18 cellular contexts compared by ENCODE assay signal in genomic region chr14:102210421-102211042, GRCh38.
"Had no signal": no experiment of that assay in that cellular context is flagged by ENCODE, and none has a peak within 500 bp of the region (broad histone marks: within the 10 kb centered on the region; RNA-seq: fewer than 3 reads in every experiment).

No MANE protein-coding gene starts in this region.

- H3K9me3 ChIP-seq: gastrocnemius medialis, heart left ventricle, right atrium auricular region, stomach, thoracic aorta, upper lobe of left lung had no signal

- H3K27ac ChIP-seq: coronary artery, heart left ventricle, right atrium auricular region, stomach, thoracic aorta, upper lobe of left lung had no signal

- H3K36me3 ChIP-seq: gastrocnemius medialis had no signal

- H3K4me3 ChIP-seq: coronary artery, gastrocnemius medialis, heart left ventricle, right atrium auricular region, stomach, thoracic aorta, upper lobe of left lung had no signal

- H3K27me3 ChIP-seq: gastrocnemius medialis, heart left ventricle, right atrium auricular region, stomach, upper lobe of left lung had no signal

- DNase-seq: activated CD4-positive, alpha-beta T cell treated with anti-CD3 and anti-CD28 coated beads, Interleukin-2, amount 10 ng/mL, durations not matched to agents 7 days and 5 days; activated CD8-positive, alpha-beta T cell treated with anti-CD3 and anti-CD28 coated beads, Interleukin-2, amount 10 ng/mL, durations not matched to agents 7 days and 5 days; activated naive CD4-positive, alpha-beta T cell treated with Interleukin-2 at 50 U/mL for 16 hours; activated T-cell treated with anti-CD3 and anti-CD28 coated beads, Interleukin-2, amount 50 U/mL, for 24 hours; anterior cingulate cortex; gastrocnemius medialis; heart left ventricle; left ventricle myocardium superior; naive thymus-derived CD4-positive, alpha-beta T cell; small intestine; stimulated activated CD4-positive, alpha-beta T cell treated with anti-CD3 and anti-CD28 coated beads, Interleukin-4, amount 100 ng/mL, for 1 hour; stomach; upper lobe of left lung had no signal

- ATAC-seq: activated CD4-positive, CD25-positive, alpha-beta regulatory T cell treated with anti-CD3 and anti-CD28 coated beads, Interleukin-2, amount 50 U/mL, for 24 hours; activated CD8-positive, alpha-beta T cell treated with anti-CD3 and anti-CD28 coated beads, Interleukin-2, amount 10 ng/mL, durations not matched to agents 7 days and 5 days; esophagus mucosa; gastrocnemius medialis; heart left ventricle; left ventricle myocardium superior; naive thymus-derived CD4-positive, alpha-beta T cell had no signal
